17 cellular contexts compared by ENCODE assay signal in the genomic region with DNA sequence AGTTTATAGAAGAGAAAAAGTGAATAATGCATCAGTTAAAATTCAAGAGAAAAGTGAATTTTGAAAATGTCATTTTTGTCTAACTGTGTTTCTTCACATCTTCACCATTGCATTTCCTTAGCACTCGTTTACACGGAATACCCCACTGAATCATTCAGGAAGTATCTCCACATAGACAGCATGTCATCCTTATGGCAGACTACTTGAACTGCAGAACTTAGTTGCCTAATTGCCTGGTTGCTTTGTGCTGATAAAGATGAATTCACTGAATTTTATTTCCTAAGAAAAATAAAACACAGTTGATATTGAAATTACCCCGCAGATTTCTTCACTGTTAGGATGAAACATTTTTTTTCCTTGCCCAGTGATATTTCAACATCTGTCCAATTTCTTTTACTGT.
DNase-seq lines count a peak whose midpoint lies in the region; ATAC-seq and TF ChIP-seq lines count a peak whose summit lies in the region.
"Had no signal": no experiment of that assay in that cellular context is flagged by ENCODE, and none has a peak within 500 bp of the region (broad histone marks: within the 10 kb centered on the region; RNA-seq: fewer than 3 reads in every experiment).

No MANE protein-coding gene starts in this region.

- no peaks in the 10 kb centered on the region for H3K36me3 ChIP-seq in ACC112 (ENCODE audit: insufficient read depth, low read length)
- H3K36me3 ChIP-seq in RWPE2 (ENCODE audit: low read depth) = no peaks in the 10 kb centered on the region
- no peaks in the 10 kb centered on the region for H3K36me3 ChIP-seq in fibroblast of lung (ENCODE audit: control insufficient read depth, insufficient read depth, low read length)
- H3K36me3 ChIP-seq: BLaER1 treated with 17β-estradiol and CSF1 and Interleukin-3, amounts not matched to agents 10 nM and 100 nM; cardiac muscle cell; heart right ventricle had no signal

- DNase-seq in GM03348 (ENCODE audit: low spot score) (peak; percentile 32), RWPE2 (ENCODE audit: low spot score) (no peak), fibroblast of lung (ENCODE audit: low read depth in 2 of 2) (peak; percentile 18 to 68), NCI-H1694 (lab: John Stamatoyannopoulos, UW) (no peak)
- no peak for DNase-seq in natural killer cell treated with Interleukin-12 subunit alpha and Interleukin-12 subunit beta and Interleukin-15 and Interleukin-18, amount 100 ng/mL, for 72 hours (ENCODE audit: low spot score)
- no peak for DNase-seq in activated CD4-positive, alpha-beta T cell treated with anti-CD3 and anti-CD28 coated beads, Interleukin-2, amount 10 ng/mL, durations not matched to agents 7 days and 5 days
- DNase-seq: activated gamma-delta T cell, DMS79, heart right ventricle, NCI-H2081 treated with DMSO at 0.1 percent for 48 hours, substantia nigra had no signal

- H3K4me1 ChIP-seq in ACC112 (ENCODE audit: control insufficient read depth, insufficient read depth, low read length, unreplicated experiment) (peaks cover 20% of the 10 kb centered on the region), RWPE2 (ENCODE audit: insufficient read depth, poor library complexity, severe bottlenecking) (no peaks in the 10 kb centered on the region), fibroblast of lung (ENCODE audit: control insufficient read depth, extremely low read depth, insufficient read depth, low read length) (no peaks in the 10 kb centered on the region)
- H3K4me1 ChIP-seq: BLaER1 treated with 17β-estradiol and CSF1 and Interleukin-3, amounts not matched to agents 10 nM and 100 nM; heart right ventricle had no signal

- H3K4me3 ChIP-seq in ACC112 (ENCODE audit: low read depth, low read length) = no peak overlapping the region
- H3K4me3 ChIP-seq in RWPE2 (ENCODE audit: severe bottlenecking) = no peak overlapping the region
- H3K4me3 ChIP-seq in fibroblast of lung (replicated peaks in 1 of 4; ENCODE audit: control extremely low read depth in 1 of 4, insufficient read depth in 1 of 4, low read depth in 3 of 4, low read length in 4 of 4) = no peak overlapping the region
- H3K4me3 ChIP-seq: BLaER1 treated with 17β-estradiol and CSF1 and Interleukin-3, amounts not matched to agents 10 nM and 100 nM; cardiac muscle cell; heart right ventricle; SK-N-MC had no signal

- CTCF ChIA-PET in activated CD4-positive, alpha-beta T cell treated with anti-CD3 and anti-CD28 coated beads, Interleukin-2, amount 10 ng/mL, durations not matched to agents 7 days and 5 days (lab: Charles Lee) = no interaction called here

- no peak for TF ChIP-seq CTCF in RWPE2 (IDR thresholded peaks at IDR 0.05; ENCODE audit: poor library complexity, severe bottlenecking)
- TF ChIP-seq CTCF in fibroblast of lung (conservative IDR thresholded peaks at IDR 0.05 in 1 of 2, IDR thresholded peaks at IDR 0.05 in 1 of 2; ENCODE audit: low read depth in 1 of 2, low read length in 2 of 2) = no peak

- no peak overlapping the region for H3K9ac ChIP-seq in fibroblast of lung (ENCODE audit: insufficient read depth, low read length)
- H3K9ac ChIP-seq: BLaER1 treated with 17β-estradiol and CSF1 and Interleukin-3, amounts not matched to agents 10 nM and 100 nM had no signal

- H3K36me3 Mint-ChIP-seq in natural killer cell treated with Interleukin-12 subunit alpha and Interleukin-12 subunit beta and Interleukin-15 and Interleukin-18, amount 100 ng/mL, for 72 hours = no peaks in the 10 kb centered on the region
- no peaks in the 10 kb centered on the region for H3K36me3 Mint-ChIP-seq in activated CD4-positive, alpha-beta T cell treated with anti-CD3 and anti-CD28 coated beads, Interleukin-2, amount 10 ng/mL, durations not matched to agents 7 days and 5 days (ENCODE audit: low read depth)

- no peak overlapping the region for H3K27ac Mint-ChIP-seq in natural killer cell treated with Interleukin-12 subunit alpha and Interleukin-12 subunit beta and Interleukin-15 and Interleukin-18, amount 100 ng/mL, for 72 hours
- H3K27ac Mint-ChIP-seq in activated CD4-positive, alpha-beta T cell treated with anti-CD3 and anti-CD28 coated beads, Interleukin-2, amount 10 ng/mL, durations not matched to agents 7 days and 5 days = no peak overlapping the region

- 0 out of 3 replicates have a peak, but pooled peaks have one; percentile 52 for ATAC-seq in RWPE2 (ENCODE audit: low read depth)
- no peak for ATAC-seq in GM18511 (IDR thresholded peaks at IDR 0.05; ENCODE audit: unreplicated experiment)
- ATAC-seq in natural killer cell treated with Interleukin-12 subunit alpha and Interleukin-12 subunit beta and Interleukin-15 and Interleukin-18, amount 100 ng/mL, for 72 hours = no peak
- ATAC-seq: heart right ventricle had no signal

- H2AFZ ChIP-seq in ACC112 (ENCODE audit: low read length, unreplicated experiment) (peak overlapping the region; percentile 14), fibroblast of lung (ENCODE audit: low read length) (no peak overlapping the region)

- no peaks in the 10 kb centered on the region for H3K27me3 ChIP-seq in ACC112 (ENCODE audit: insufficient read depth, low read length)
- no peaks in the 10 kb centered on the region for H3K27me3 ChIP-seq in RWPE2 (ENCODE audit: insufficient read depth, poor library complexity, severe bottlenecking)
- H3K27me3 ChIP-seq in fibroblast of lung (ENCODE audit: control insufficient read depth, insufficient read depth, low read length) = no peaks in the 10 kb centered on the region
- H3K27me3 ChIP-seq: BLaER1 treated with 17β-estradiol and CSF1 and Interleukin-3, amounts not matched to agents 10 nM and 100 nM; cardiac muscle cell; heart right ventricle had no signal

- no peaks in the 10 kb centered on the region for H4K20me1 ChIP-seq in fibroblast of lung (ENCODE audit: control insufficient read depth, extremely low read depth, insufficient read depth, low read length)
- H4K20me1 ChIP-seq: BLaER1 treated with 17β-estradiol and CSF1 and Interleukin-3, amounts not matched to agents 10 nM and 100 nM had no signal

- no peak overlapping the region for H3K4me3 Mint-ChIP-seq in natural killer cell treated with Interleukin-12 subunit alpha and Interleukin-12 subunit beta and Interleukin-15 and Interleukin-18, amount 100 ng/mL, for 72 hours
- H3K4me3 Mint-ChIP-seq in activated CD4-positive, alpha-beta T cell treated with anti-CD3 and anti-CD28 coated beads, Interleukin-2, amount 10 ng/mL, durations not matched to agents 7 days and 5 days = no peak overlapping the region

- POLR2A ChIA-PET in activated CD4-positive, alpha-beta T cell treated with anti-CD3 and anti-CD28 coated beads, Interleukin-2, amount 10 ng/mL, durations not matched to agents 7 days and 5 days (lab: Charles Lee) = no interaction called here

- H3K27ac ChIP-seq in ACC112 (ENCODE audit: low read depth, low read length) (peak overlapping the region; percentile 70), RWPE2 (ENCODE audit: poor library complexity, severe bottlenecking) (no peak overlapping the region), fibroblast of lung (ENCODE audit: insufficient read depth, low read length) (no peak overlapping the region)
- H3K27ac ChIP-seq: BLaER1 treated with 17β-estradiol and CSF1 and Interleukin-3, amounts not matched to agents 10 nM and 100 nM; cardiac muscle cell; heart right ventricle; HL-60; SK-N-MC had no signal

- H3K9me3 ChIP-seq in RWPE2 (ENCODE audit: severe bottlenecking) = no peaks in the 10 kb centered on the region
- no peaks in the 10 kb centered on the region for H3K9me3 ChIP-seq in fibroblast of lung (ENCODE audit: control insufficient read depth, insufficient read depth, low read depth, low read length)
- H3K9me3 ChIP-seq: BLaER1 treated with 17β-estradiol and CSF1 and Interleukin-3, amounts not matched to agents 10 nM and 100 nM; heart right ventricle had no signal

- H3K79me2 ChIP-seq in ACC112 (ENCODE audit: control insufficient read depth, insufficient read depth, low read length, unreplicated experiment) = no peaks in the 10 kb centered on the region
- H3K79me2 ChIP-seq in fibroblast of lung (ENCODE audit: control insufficient read depth, insufficient read depth, low read length) = no peaks in the 10 kb centered on the region

- no peaks in the 10 kb centered on the region for H3K27me3 Mint-ChIP-seq in natural killer cell treated with Interleukin-12 subunit alpha and Interleukin-12 subunit beta and Interleukin-15 and Interleukin-18, amount 100 ng/mL, for 72 hours
- no peaks in the 10 kb centered on the region for H3K27me3 Mint-ChIP-seq in activated CD4-positive, alpha-beta T cell treated with anti-CD3 and anti-CD28 coated beads, Interleukin-2, amount 10 ng/mL, durations not matched to agents 7 days and 5 days

- H3K9me3 Mint-ChIP-seq in natural killer cell treated with Interleukin-12 subunit alpha and Interleukin-12 subunit beta and Interleukin-15 and Interleukin-18, amount 100 ng/mL, for 72 hours = peaks cover 9% of the 10 kb centered on the region
- no peaks in the 10 kb centered on the region for H3K9me3 Mint-ChIP-seq in activated CD4-positive, alpha-beta T cell treated with anti-CD3 and anti-CD28 coated beads, Interleukin-2, amount 10 ng/mL, durations not matched to agents 7 days and 5 days

- no peaks in the 10 kb centered on the region for H3K4me1 Mint-ChIP-seq in natural killer cell treated with Interleukin-12 subunit alpha and Interleukin-12 subunit beta and Interleukin-15 and Interleukin-18, amount 100 ng/mL, for 72 hours (ENCODE audit: low read depth in 2 of 2)
- H3K4me1 Mint-ChIP-seq in activated CD4-positive, alpha-beta T cell treated with anti-CD3 and anti-CD28 coated beads, Interleukin-2, amount 10 ng/mL, durations not matched to agents 7 days and 5 days = no peaks in the 10 kb centered on the region

- no peak overlapping the region for H3K4me2 ChIP-seq in fibroblast of lung (ENCODE audit: extremely low read depth, insufficient read depth, low read length)
- H3K4me2 ChIP-seq: BLaER1 treated with 17β-estradiol and CSF1 and Interleukin-3, amounts not matched to agents 10 nM and 100 nM had no signal

Comparison
In these comparisons a context has a peak if more than half of its experiments do, and no peak if none do; other contexts are left out.
1. DNase-seq: peak in GM03348 (single experiment) and fibroblast of lung (2 of 2); none in RWPE2 (single experiment), NCI-H1694 (single experiment), natural killer cell treated with Interleukin-12 subunit alpha and Interleukin-12 subunit beta and Interleukin-15 and Interleukin-18, amount 100 ng/mL, for 72 hours (single experiment) and activated CD4-positive, alpha-beta T cell treated with anti-CD3 and anti-CD28 coated beads, Interleukin-2, amount 10 ng/mL, durations not matched to agents 7 days and 5 days (single experiment).